17 cellular contexts compared by ENCODE assay signal in genomic region chr13:45925151-45925550, GRCh38.
DNase-seq lines count a peak whose midpoint lies in the region; ATAC-seq and TF ChIP-seq lines count a peak whose summit lies in the region.
"Had no signal": no experiment of that assay in that cellular context is flagged by ENCODE, and none has a peak within 500 bp of the region (broad histone marks: within the 10 kb centered on the region; RNA-seq: fewer than 3 reads in every experiment).

No MANE protein-coding gene starts in this region.

- H3K9me3 ChIP-seq in uterus: no peaks in the 10 kb centered on the region
- H3K9me3 ChIP-seq: gastrocnemius medialis had no signal

- no CpG with 5 or more reads among the region's 3 CpGs for WGBS in mesendoderm (ENCODE audit: extremely low coverage, insufficient coverage, low lambda C conversion rate)

- H3K4me1 ChIP-seq in uterus (no peaks in the 10 kb centered on the region), mesendoderm (ENCODE audit: control insufficient read depth, low read depth, low read length) (no peaks in the 10 kb centered on the region)
- H3K4me1 ChIP-seq: gastrocnemius medialis had no signal

- H3K27me3 ChIP-seq in uterus (no peaks in the 10 kb centered on the region), mesendoderm (ENCODE audit: insufficient read depth, low read length, poor library complexity) (no peaks in the 10 kb centered on the region)
- H3K27me3 ChIP-seq: gastrocnemius medialis had no signal

- no peak overlapping the region for H4K5ac ChIP-seq in mesendoderm (ENCODE audit: low read length)

- H3K4ac ChIP-seq in mesendoderm (ENCODE audit: low read depth, low read length): no peak overlapping the region

- H4K8ac ChIP-seq in mesendoderm (ENCODE audit: low read depth, low read length): no peak overlapping the region

- no peaks in the 10 kb centered on the region for H3K36me3 ChIP-seq in uterus
- no peaks in the 10 kb centered on the region for H3K36me3 ChIP-seq in mesendoderm (ENCODE audit: control insufficient read depth, insufficient read depth, low read length)
- H3K36me3 ChIP-seq: gastrocnemius medialis had no signal

- H2BK15ac ChIP-seq in mesendoderm (replicated peaks; ENCODE audit: low read depth): no peak overlapping the region

- no peak overlapping the region for H3K23ac ChIP-seq in mesendoderm (ENCODE audit: low read length)

- H3K79me1 ChIP-seq in mesendoderm (ENCODE audit: low read length): no peaks in the 10 kb centered on the region

- H2BK120ac ChIP-seq in mesendoderm (ENCODE audit: low read depth, low read length): no peak overlapping the region

- no peak for TF ChIP-seq POLR2A in uterus (IDR thresholded peaks at IDR 0.05)

- H3K79me2 ChIP-seq in mesendoderm (ENCODE audit: control insufficient read depth, insufficient read depth, low read length): no peaks in the 10 kb centered on the region

- no peak overlapping the region for H2BK5ac ChIP-seq in mesendoderm (ENCODE audit: low read length)

- no peak overlapping the region for H3K4me3 ChIP-seq in AG10803 (ENCODE audit: low read length)
- H3K4me3 ChIP-seq in GM12865 (ENCODE audit: low read depth, low read length): no peak overlapping the region
- H3K4me3 ChIP-seq in choroid plexus epithelial cell (ENCODE audit: low read depth, low read length): no peak overlapping the region
- H3K4me3 ChIP-seq in uterus: no peak overlapping the region
- no peak overlapping the region for H3K4me3 ChIP-seq in mesendoderm (ENCODE audit: low read length)
- H3K4me3 ChIP-seq: gastrocnemius medialis had no signal

- H3K18ac ChIP-seq in mesendoderm (ENCODE audit: low read length): no peak overlapping the region

- TF ChIP-seq CTCF in AG10803 (conservative IDR thresholded peaks at IDR 0.05; ENCODE audit: low read length) (peak; percentile 25), GM12865 (IDR thresholded peaks at IDR 0.05; ENCODE audit: insufficient read depth, low read depth, low read length, missing control alignments) (peak; percentile 14), choroid plexus epithelial cell (conservative IDR thresholded peaks at IDR 0.05; ENCODE audit: low read depth, low read length) (peak; percentile 54), uterus (IDR thresholded peaks at IDR 0.05) (no peak)

- no peak overlapping the region for H3K27ac ChIP-seq in uterus
- no peak overlapping the region for H3K27ac ChIP-seq in mesendoderm (ENCODE audit: low read depth, low read length)
- H3K27ac ChIP-seq: gastrocnemius medialis had no signal

- no peak for ATAC-seq in GM19455 (IDR thresholded peaks at IDR 0.05; ENCODE audit: unreplicated experiment)
- ATAC-seq: effector memory CD8-positive, alpha-beta T cell; gastrocnemius medialis had no signal

- DNase-seq in AG10803 (ENCODE audit: low read depth) (no peak), GM12865 (ENCODE audit: low read depth) (no peak), NAMALWA (ENCODE audit: low spot score) (peak; percentile 8), choroid plexus epithelial cell (ENCODE audit: low read depth) (peak; percentile 37), uterus (no peak), mesendoderm (no peak), islet precursor cell (no peak)
- DNase-seq: activated CD4-positive, CD25-positive, alpha-beta regulatory T cell treated with anti-CD3 and anti-CD28 coated beads, Interleukin-2, amount 50 U/mL, for 72 hours; activated naive CD4-positive, alpha-beta T cell treated with Interleukin-2 at 50 U/mL for 16 hours; effector memory CD8-positive, alpha-beta T cell; gastrocnemius medialis; MM.1S; naive B cell; NCI-H2171 treated with DMSO at 0.1 percent for 48 hours; NCI-H774; stimulated activated CD4-positive, alpha-beta T cell treated with anti-CD3 and anti-CD28 coated beads, Interleukin-12 subunit alpha, Interleukin-12 subunit beta, amount 100 ng/mL, for 4 hours had no signal

- no peak overlapping the region for H3K56ac ChIP-seq in mesendoderm (ENCODE audit: low read length)

- H3K9ac ChIP-seq in mesendoderm (ENCODE audit: low read length): no peak overlapping the region

- H3K4me2 ChIP-seq in mesendoderm (ENCODE audit: low read length): no peak overlapping the region

- H2AK5ac ChIP-seq in mesendoderm (ENCODE audit: low read length): no peak overlapping the region

- intact Hi-C loops in uterus (cut with DNase I; ENCODE audit: low total_unique reads): no loop called here

Comparison
In these comparisons a context has a peak if more than half of its experiments do, and no peak if none do; other contexts are left out.
1. DNase-seq: peak in NAMALWA (single experiment) and choroid plexus epithelial cell (single experiment); none in AG10803 (single experiment), GM12865 (single experiment), uterus (0 of 2), mesendoderm (single experiment) and islet precursor cell (single experiment).
2. CTCF ChIP-seq: peak in AG10803 (single experiment), GM12865 (single experiment) and choroid plexus epithelial cell (single experiment); none in uterus (0 of 4).